1 cellular context compared by ENCODE assay signal in the genomic region with DNA sequence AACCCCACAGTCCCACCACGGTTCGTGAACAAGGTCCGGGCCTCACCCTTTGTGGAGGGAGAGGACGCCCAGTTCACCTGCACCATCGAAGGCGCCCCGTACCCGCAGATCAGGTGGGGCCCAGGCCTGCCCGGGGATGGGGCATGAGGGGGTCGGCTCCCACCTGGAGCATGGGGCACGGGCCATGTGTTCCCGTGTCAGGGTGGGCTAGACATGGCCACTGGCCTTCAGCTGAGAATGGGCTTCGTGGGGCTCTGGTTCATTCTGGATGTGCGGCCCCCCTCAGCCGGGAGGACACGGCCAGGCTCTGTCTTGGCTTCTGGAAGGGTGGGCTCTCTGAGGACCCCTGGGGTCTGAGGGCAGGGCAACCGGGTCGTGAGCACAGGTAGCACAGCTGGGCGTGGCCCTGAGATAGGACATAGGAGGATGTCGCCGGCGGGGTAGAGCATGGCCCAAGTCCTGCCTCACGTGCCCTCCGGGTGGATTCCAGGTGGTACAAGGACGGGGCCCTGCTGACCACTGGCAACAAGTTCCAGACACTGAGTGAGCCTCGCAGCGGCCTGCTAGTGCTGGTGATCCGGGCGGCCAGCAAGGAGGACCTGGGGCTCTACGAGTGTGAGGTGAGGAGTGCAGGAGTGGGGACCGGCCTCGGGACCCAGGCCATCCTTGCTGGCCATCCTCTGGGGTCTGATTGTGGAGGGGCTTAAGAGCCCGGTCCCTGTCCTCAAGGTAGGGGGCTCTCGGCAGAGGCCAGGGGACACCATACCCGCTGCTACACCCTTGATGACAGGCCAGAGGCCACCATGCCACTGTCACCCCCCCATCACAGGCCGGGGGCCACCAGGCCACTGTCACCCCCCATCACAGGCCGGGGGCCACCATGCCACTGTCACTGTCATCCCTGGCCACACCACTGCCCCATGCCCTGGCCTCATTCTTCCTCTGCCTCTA.
TF ChIP-seq lines count a peak whose summit lies in the region.

No MANE protein-coding gene starts in this region.

TF ChIP-seq in SK-N-SH, 30 proteins besides CTCF, POLR2A, EP300 and RAD21 (continued from another document):
- TF ChIP-seq MEF2A (IDR thresholded peaks at IDR 0.05; ENCODE audit: borderline replicate concordance, low read depth), result no peak
- TF ChIP-seq TCF12 (IDR thresholded peaks at IDR 0.05), result no peak
- TF ChIP-seq, protein P1, sequence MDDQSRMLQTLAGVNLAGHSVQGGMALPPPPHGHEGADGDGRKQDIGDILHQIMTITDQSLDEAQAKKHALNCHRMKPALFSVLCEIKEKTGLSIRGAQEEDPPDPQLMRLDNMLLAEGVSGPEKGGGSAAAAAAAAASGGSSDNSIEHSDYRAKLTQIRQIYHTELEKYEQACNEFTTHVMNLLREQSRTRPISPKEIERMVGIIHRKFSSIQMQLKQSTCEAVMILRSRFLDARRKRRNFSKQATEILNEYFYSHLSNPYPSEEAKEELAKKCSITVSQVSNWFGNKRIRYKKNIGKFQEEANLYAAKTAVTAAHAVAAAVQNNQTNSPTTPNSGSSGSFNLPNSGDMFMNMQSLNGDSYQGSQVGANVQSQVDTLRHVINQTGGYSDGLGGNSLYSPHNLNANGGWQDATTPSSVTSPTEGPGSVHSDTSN (IDR thresholded peaks at IDR 0.05), result no peak
- TF ChIP-seq JUND (IDR thresholded peaks at IDR 0.05), result no peak
- TF ChIP-seq NFIC (IDR thresholded peaks at IDR 0.05; ENCODE audit: borderline replicate concordance), result no peak
- TF ChIP-seq, protein P2, sequence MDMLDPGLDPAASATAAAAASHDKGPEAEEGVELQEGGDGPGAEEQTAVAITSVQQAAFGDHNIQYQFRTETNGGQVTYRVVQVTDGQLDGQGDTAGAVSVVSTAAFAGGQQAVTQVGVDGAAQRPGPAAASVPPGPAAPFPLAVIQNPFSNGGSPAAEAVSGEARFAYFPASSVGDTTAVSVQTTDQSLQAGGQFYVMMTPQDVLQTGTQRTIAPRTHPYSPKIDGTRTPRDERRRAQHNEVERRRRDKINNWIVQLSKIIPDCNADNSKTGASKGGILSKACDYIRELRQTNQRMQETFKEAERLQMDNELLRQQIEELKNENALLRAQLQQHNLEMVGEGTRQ (IDR thresholded peaks at IDR 0.05; ENCODE audit: borderline replicate concordance, low read depth, low read length), result no peak
- TF ChIP-seq TAF1 (IDR thresholded peaks at IDR 0.05; ENCODE audit: borderline replicate concordance, low read depth, low read length), result no peak
- no peak for TF ChIP-seq TEAD4 (IDR thresholded peaks at IDR 0.05; ENCODE audit: borderline replicate concordance, insufficient read depth)
- TF ChIP-seq RXRA (IDR thresholded peaks at IDR 0.05; ENCODE audit: borderline replicate concordance, low read depth), result no peak
- no peak for TF ChIP-seq FOXJ3 (CRISPR knock-in tag; IDR thresholded peaks at IDR 0.05)
- TF ChIP-seq, protein P3, sequence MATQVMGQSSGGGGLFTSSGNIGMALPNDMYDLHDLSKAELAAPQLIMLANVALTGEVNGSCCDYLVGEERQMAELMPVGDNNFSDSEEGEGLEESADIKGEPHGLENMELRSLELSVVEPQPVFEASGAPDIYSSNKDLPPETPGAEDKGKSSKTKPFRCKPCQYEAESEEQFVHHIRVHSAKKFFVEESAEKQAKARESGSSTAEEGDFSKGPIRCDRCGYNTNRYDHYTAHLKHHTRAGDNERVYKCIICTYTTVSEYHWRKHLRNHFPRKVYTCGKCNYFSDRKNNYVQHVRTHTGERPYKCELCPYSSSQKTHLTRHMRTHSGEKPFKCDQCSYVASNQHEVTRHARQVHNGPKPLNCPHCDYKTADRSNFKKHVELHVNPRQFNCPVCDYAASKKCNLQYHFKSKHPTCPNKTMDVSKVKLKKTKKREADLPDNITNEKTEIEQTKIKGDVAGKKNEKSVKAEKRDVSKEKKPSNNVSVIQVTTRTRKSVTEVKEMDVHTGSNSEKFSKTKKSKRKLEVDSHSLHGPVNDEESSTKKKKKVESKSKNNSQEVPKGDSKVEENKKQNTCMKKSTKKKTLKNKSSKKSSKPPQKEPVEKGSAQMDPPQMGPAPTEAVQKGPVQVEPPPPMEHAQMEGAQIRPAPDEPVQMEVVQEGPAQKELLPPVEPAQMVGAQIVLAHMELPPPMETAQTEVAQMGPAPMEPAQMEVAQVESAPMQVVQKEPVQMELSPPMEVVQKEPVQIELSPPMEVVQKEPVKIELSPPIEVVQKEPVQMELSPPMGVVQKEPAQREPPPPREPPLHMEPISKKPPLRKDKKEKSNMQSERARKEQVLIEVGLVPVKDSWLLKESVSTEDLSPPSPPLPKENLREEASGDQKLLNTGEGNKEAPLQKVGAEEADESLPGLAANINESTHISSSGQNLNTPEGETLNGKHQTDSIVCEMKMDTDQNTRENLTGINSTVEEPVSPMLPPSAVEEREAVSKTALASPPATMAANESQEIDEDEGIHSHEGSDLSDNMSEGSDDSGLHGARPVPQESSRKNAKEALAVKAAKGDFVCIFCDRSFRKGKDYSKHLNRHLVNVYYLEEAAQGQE (IDR thresholded peaks at IDR 0.05; ENCODE audit: low read depth, low read length), result no peak
- TF ChIP-seq, protein P4, sequence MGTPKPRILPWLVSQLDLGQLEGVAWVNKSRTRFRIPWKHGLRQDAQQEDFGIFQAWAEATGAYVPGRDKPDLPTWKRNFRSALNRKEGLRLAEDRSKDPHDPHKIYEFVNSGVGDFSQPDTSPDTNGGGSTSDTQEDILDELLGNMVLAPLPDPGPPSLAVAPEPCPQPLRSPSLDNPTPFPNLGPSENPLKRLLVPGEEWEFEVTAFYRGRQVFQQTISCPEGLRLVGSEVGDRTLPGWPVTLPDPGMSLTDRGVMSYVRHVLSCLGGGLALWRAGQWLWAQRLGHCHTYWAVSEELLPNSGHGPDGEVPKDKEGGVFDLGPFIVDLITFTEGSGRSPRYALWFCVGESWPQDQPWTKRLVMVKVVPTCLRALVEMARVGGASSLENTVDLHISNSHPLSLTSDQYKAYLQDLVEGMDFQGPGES (IDR thresholded peaks at IDR 0.05; ENCODE audit: low read depth, low read length), result no peak
- TF ChIP-seq FOSL2 (IDR thresholded peaks at IDR 0.05; ENCODE audit: borderline replicate concordance, low read depth), result no peak
TF ChIP-seq in SK-N-SH: peak in this region for 0.
